ENCODE assay signal across 8 cellular contexts in genomic region chr12:6662602-6662905, GRCh38. TPM values are rescaled to one million over a fixed set of nuclear protein-coding genes. Genes with fewer than 3 reads are reported as not detected.
DNase-seq lines count a peak whose midpoint lies in the region; ATAC-seq and TF ChIP-seq lines count a peak whose summit lies in the region.

No MANE protein-coding gene starts in this region.

- peak overlapping the region; percentile 65 to 85 (median 69) for H3K9ac ChIP-seq in subcutaneous abdominal adipose tissue (ENCODE audit: low read length in 5 of 5)

- H3K27me3 ChIP-seq in GM06990 (replicated peaks; ENCODE audit: control insufficient read depth, insufficient read depth, low read length), result no peaks in the 10 kb centered on the region
- no peaks in the 10 kb centered on the region for H3K27me3 ChIP-seq in ascending aorta
- H3K27me3 ChIP-seq in subcutaneous abdominal adipose tissue (ENCODE audit: control insufficient read depth in 5 of 5, insufficient read depth in 4 of 5, low read length in 5 of 5), result no peaks in the 10 kb centered on the region

- no peaks in the 10 kb centered on the region for H3K9me3 Mint-ChIP-seq in immature natural killer cell

- peak overlapping the region; percentile 91 to 100 (median 96) for H3K27ac Mint-ChIP-seq in immature natural killer cell

- H3K36me3 Mint-ChIP-seq in immature natural killer cell, result peaks cover 6 to 10% (median 7%) of the 10 kb centered on the region in 3 donors

- H3K4me1 ChIP-seq in ascending aorta (peaks cover 4 to 12% of the 10 kb centered on the region in 2 donors), subcutaneous abdominal adipose tissue (ENCODE audit: control insufficient read depth in 5 of 5, insufficient read depth in 5 of 5, low read length in 5 of 5) (peaks cover 4 to 17% (median 14%) of the 10 kb centered on the region in 5 donors)

- peaks cover 3 to 7% (median 5%) of the 10 kb centered on the region in 3 donors for H3K27me3 Mint-ChIP-seq in immature natural killer cell (ENCODE audit: low read depth in 3 of 3)

- H3K4me3 Mint-ChIP-seq in immature natural killer cell, result peak overlapping the region; percentile 93 to 100 (median 94)

- H3K36me3 ChIP-seq in GM06990 (ENCODE audit: control insufficient read depth, insufficient read depth, low read length), result peaks cover 4% of the 10 kb centered on the region
- peaks cover 15 to 18% of the 10 kb centered on the region in 2 donors for H3K36me3 ChIP-seq in ascending aorta
- peaks cover 0 to 34% (median 14%) of the 10 kb centered on the region in 5 donors for H3K36me3 ChIP-seq in subcutaneous abdominal adipose tissue (ENCODE audit: control insufficient read depth in 5 of 5, insufficient read depth in 5 of 5, low read length in 5 of 5)

- H3K4me1 Mint-ChIP-seq in immature natural killer cell, result peaks cover 25 to 53% of the 10 kb centered on the region in 2 donors

- ATAC-seq in HG03108 (IDR thresholded peaks at IDR 0.05; ENCODE audit: unreplicated experiment) (peak; percentile 19), HG03469 (IDR thresholded peaks at IDR 0.05; ENCODE audit: unreplicated experiment) (no peak), GM19035 (IDR thresholded peaks at IDR 0.05; ENCODE audit: unreplicated experiment) (no peak)

- peak overlapping the region; percentile 70 to 80 for H3K27ac ChIP-seq in ascending aorta
- H3K27ac ChIP-seq in subcutaneous abdominal adipose tissue (ENCODE audit: low read depth, low read length), result peak overlapping the region; percentile 74

- TF ChIP-seq CTCF in GM06990 (IDR thresholded peaks at IDR 0.05; ENCODE audit: insufficient read depth, low read length, poor library complexity, severe bottlenecking), result no peak
- no peak for TF ChIP-seq CTCF in ascending aorta (IDR thresholded peaks at IDR 0.05)

- H3K4me3 ChIP-seq in GM06990 (replicated peaks; ENCODE audit: low read depth, low read length) (peak overlapping the region; percentile 89), ascending aorta (peak overlapping the region; percentile 75 to 82), subcutaneous abdominal adipose tissue (ENCODE audit: low read depth in 1 of 5, low read length in 5 of 5) (peak overlapping the region; percentile 90 to 98 (median 98))

- H3K9me3 ChIP-seq in ascending aorta (no peaks in the 10 kb centered on the region), subcutaneous abdominal adipose tissue (ENCODE audit: control insufficient read depth in 5 of 5, low read length in 5 of 5) (no peaks in the 10 kb centered on the region)

- DNase-seq in GM06990 (ENCODE audit: extremely low read depth, insufficient read length), result no peak
- no peak for DNase-seq in ascending aorta (ENCODE audit: low spot score in 2 of 2)
- no peak for DNase-seq in immature natural killer cell
- DNase-seq in HCEC 1CT, result no peak

- intact Hi-C loops in ascending aorta (cut with DNase I), result loop anchor here (5.0 to 10.0 kb wide), 3 partner anchors 105 to 168 kb away; partner anchors contain the start of genes MRPL51, NCAPD2 and PTMS

RNA-seq across cellular contexts. Expression of gene ING4, which starts 0.4 kb away (rescaled TPM):
- total RNA-seq in ascending aorta, result 2.6 TPM
- polyA plus RNA-seq in immature natural killer cell, result 100 to 1,000 TPM in 1 of 3 donors, 10 to 100 TPM in 2; 60.7 to 156 (median 93.9) TPM

RNA-seq across cellular contexts. Expression of gene ACRBP, which starts 15.3 kb away (rescaled TPM):
- total RNA-seq in ascending aorta, result 10.6 TPM
- 10 to 100 TPM in 1 of 3 donors, 1 to 10 TPM in 1, not detected in 1; 4.2 to 10.2 TPM for polyA plus RNA-seq in immature natural killer cell

RNA-seq across cellular contexts. Expression of gene ZNF384, which starts 26.6 kb away (rescaled TPM):
- total RNA-seq in ascending aorta, result 15.1 TPM
- polyA plus RNA-seq in immature natural killer cell, result 10 to 100 TPM; 14.6 to 41.5 (median 31.6) TPM

RNA-seq across cellular contexts. Expression of gene LPAR5, which starts 26.8 kb away (rescaled TPM):
- total RNA-seq in ascending aorta, result 0.21 TPM
- polyA plus RNA-seq in immature natural killer cell, result 10 to 100 TPM in 2 of 3 donors, 1 to 10 TPM in 1; 9.6 to 36.1 (median 11.6) TPM

RNA-seq across cellular contexts. Expression of gene PIANP, which starts 38.1 kb away (rescaled TPM):
- not detected for total RNA-seq in ascending aorta
- not detected for polyA plus RNA-seq in immature natural killer cell
